8 cellular contexts compared by ENCODE assay signal in the genomic region with DNA sequence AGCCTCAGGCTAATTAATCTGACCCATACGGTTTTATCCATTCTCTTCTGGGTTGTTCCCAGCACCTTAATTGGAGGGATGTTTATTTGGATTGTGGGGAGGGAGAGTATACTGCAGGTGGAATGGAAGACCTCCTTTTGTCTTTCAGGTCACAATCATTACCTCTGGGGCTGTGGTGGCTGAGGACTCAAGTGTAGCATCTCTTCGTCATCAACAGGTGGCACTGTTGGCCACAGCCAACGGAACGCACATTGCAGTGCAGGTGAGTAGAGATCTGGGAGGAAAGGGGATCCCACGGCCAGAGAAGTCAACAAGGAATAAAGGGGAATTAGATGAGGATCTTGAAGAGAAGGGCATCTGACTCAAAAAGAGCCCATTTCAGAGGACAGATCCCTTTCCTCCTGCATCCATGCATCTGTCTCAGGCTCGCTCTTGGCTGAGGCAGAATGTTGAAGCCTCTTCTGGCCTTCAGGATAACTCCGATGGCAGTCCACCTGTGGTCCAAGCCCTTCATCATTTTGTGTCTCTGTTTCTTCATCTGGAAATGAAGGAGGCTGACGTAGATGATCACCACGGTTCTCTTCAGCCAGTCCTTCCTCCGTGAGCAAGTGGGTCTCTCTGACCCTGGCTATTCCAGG. TPM values are rescaled to one million over a fixed set of nuclear protein-coding genes. Genes with fewer than 3 reads are reported as not detected.
A peak's percentile ranks its signal among the peaks of the same experiment; 100 is the strongest.
DNase-seq lines count a peak whose midpoint lies in the region; ATAC-seq and TF ChIP-seq lines count a peak whose summit lies in the region.

No MANE protein-coding gene starts in this region.

- DNase-seq in AG10803 (ENCODE audit: low read depth) = peak; percentile 22
- DNase-seq in GM19240 (ENCODE audit: insufficient read length, low spot score) = peak; percentile 45
- peak; percentile 82 for DNase-seq in NCI-H748 treated with DMSO at 0.1 percent for 48 hours (lab: John Stamatoyannopoulos, UW)
- peak; percentile 44 for DNase-seq in glomerular visceral epithelial cell (ENCODE audit: extremely low spot score)
- DNase-seq in retina = peak; percentile 36
- no peak for DNase-seq in foreskin melanocyte

- H3K27ac Mint-ChIP-seq in activated T-helper 17 cell treated with anti-CD3 and anti-CD28 coated beads, Interleukin-2, amount 50 U/mL, for 72 hours = no peak overlapping the region

- peak; percentile 22 for ATAC-seq in activated T-helper 17 cell treated with anti-CD3 and anti-CD28 coated beads, Interleukin-2, amount 50 U/mL, for 72 hours (replicated peaks)
- ATAC-seq in GM18502 (IDR thresholded peaks at IDR 0.05; ENCODE audit: poor library complexity, unreplicated experiment) = no peak

- H3K36me3 Mint-ChIP-seq in activated T-helper 17 cell treated with anti-CD3 and anti-CD28 coated beads, Interleukin-2, amount 50 U/mL, for 72 hours (ENCODE audit: low read depth) = peaks cover 66% of the 10 kb centered on the region

- H3K4me1 Mint-ChIP-seq in activated T-helper 17 cell treated with anti-CD3 and anti-CD28 coated beads, Interleukin-2, amount 50 U/mL, for 72 hours = peaks cover 3% of the 10 kb centered on the region

- no peaks in the 10 kb centered on the region for H3K9me3 Mint-ChIP-seq in activated T-helper 17 cell treated with anti-CD3 and anti-CD28 coated beads, Interleukin-2, amount 50 U/mL, for 72 hours

- TF ChIP-seq CTCF in AG10803 (conservative IDR thresholded peaks at IDR 0.05; ENCODE audit: low read length) = peak; percentile 66

- no peak overlapping the region for H3K4me3 Mint-ChIP-seq in activated T-helper 17 cell treated with anti-CD3 and anti-CD28 coated beads, Interleukin-2, amount 50 U/mL, for 72 hours

- H3K4me3 ChIP-seq in AG10803 (ENCODE audit: low read length) = no peak overlapping the region

- no peaks in the 10 kb centered on the region for H3K27me3 Mint-ChIP-seq in activated T-helper 17 cell treated with anti-CD3 and anti-CD28 coated beads, Interleukin-2, amount 50 U/mL, for 72 hours

RNA-seq across cellular contexts. Expression of gene DEF6, which starts 3.2 kb away (rescaled TPM):
- 100 to 1,000 TPM; 117 to 133 TPM for total RNA-seq in activated T-helper 17 cell treated with anti-CD3 and anti-CD28 coated beads, Interleukin-2, amount 50 U/mL, for 72 hours

RNA-seq across cellular contexts. Expression of gene ZNF76, which starts 34.9 kb away (rescaled TPM):
- total RNA-seq in activated T-helper 17 cell treated with anti-CD3 and anti-CD28 coated beads, Interleukin-2, amount 50 U/mL, for 72 hours = 10 to 100 TPM; 44.3 to 53.2 TPM

RNA-seq across cellular contexts. Expression of gene PPARD, which starts 47.9 kb away (rescaled TPM):
- total RNA-seq in activated T-helper 17 cell treated with anti-CD3 and anti-CD28 coated beads, Interleukin-2, amount 50 U/mL, for 72 hours = 10 to 100 TPM; 21.0 to 27.9 TPM
